In the genomic region with DNA sequence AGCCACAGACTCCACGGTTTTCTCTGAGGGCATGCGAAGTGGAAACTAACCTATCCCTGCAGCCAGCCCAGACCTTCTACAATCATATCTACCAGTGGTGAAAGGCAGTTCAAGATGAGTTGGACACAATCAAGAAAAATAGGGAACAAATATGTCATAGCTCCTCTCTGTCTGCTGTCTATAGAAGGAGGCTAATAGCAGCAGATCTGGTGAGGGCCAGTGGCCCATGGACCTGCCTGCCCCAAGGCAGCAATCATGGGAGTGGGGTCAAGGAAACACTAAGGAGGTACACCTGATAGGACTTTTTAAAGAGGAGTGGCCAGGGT, we compare ENCODE assay signal across 10 cellular contexts.
A peak's percentile ranks its signal among the peaks of the same experiment; 100 is the strongest.
DNase-seq lines count a peak whose midpoint lies in the region; TF ChIP-seq lines count a peak whose summit lies in the region.
"Had no signal": no experiment of that assay in that cellular context is flagged by ENCODE, and none has a peak within 500 bp of the region (broad histone marks: within the 10 kb centered on the region; RNA-seq: fewer than 3 reads in every experiment).

No MANE protein-coding gene starts in this region.

- no CpG with 5 or more reads among the region's 2 CpGs for WGBS in mesodermal cell (ENCODE audit: insufficient coverage in 2 of 2), 2 experiments
- 33 to 53% methylated on average over 2 of the region's 2 CpGs for WGBS in tibial nerve, 2 donors

- no peak overlapping the region for H3K4me3 ChIP-seq in mesodermal cell (ENCODE audit: extremely low read depth, insufficient read depth, low read length, poor library complexity, severe bottlenecking)
- H3K4me3 ChIP-seq in tibial nerve = no peak overlapping the region
- H3K4me3 ChIP-seq in foreskin fibroblast (ENCODE audit: low read depth in 1 of 2, low read length in 2 of 2) = no peak overlapping the region
- H3K4me3 ChIP-seq: pancreas had no signal

- DNase-seq in activated naive CD4-positive, alpha-beta T cell treated with anti-CD3 and anti-CD28 coated beads for 36 hours = no peak
- DNase-seq in activated naive CD4-positive, alpha-beta T cell treated with anti-CD3 and anti-CD28 coated beads, Interleukin-2, amount 50 U/mL, for 16 hours = no peak
- DNase-seq in tibial nerve (ENCODE audit: low spot score in 2 of 2) (no peak), amygdala (lab: John Stamatoyannopoulos, UW) (no peak), NCI-H1436 treated with DMSO at 0.1 percent for 48 hours (lab: John Stamatoyannopoulos, UW) (no peak), foreskin fibroblast (no peak)
- DNase-seq: pancreas had no signal

- TF ChIP-seq CTCF in tibial nerve (IDR thresholded peaks at IDR 0.05) (no peak), foreskin fibroblast (IDR thresholded peaks at IDR 0.05; ENCODE audit: low read depth, low read length) (no peak)

- no peaks in the 10 kb centered on the region for H3K27me3 ChIP-seq in tibial nerve
- H3K27me3 ChIP-seq: pancreas had no signal

- peaks cover 28% of the 10 kb centered on the region for H3K36me3 Mint-ChIP-seq in activated naive CD4-positive, alpha-beta T cell treated with anti-CD3 and anti-CD28 coated beads for 36 hours (ENCODE audit: low read depth)

- H3K4me1 ChIP-seq in mesodermal cell (ENCODE audit: control insufficient read depth, insufficient read depth, low read length, poor library complexity, severe bottlenecking) (peaks cover 40% of the 10 kb centered on the region), tibial nerve (peaks cover 0 to 39% (median 22%) of the 10 kb centered on the region in 4 donors)

- H3K9me3 Mint-ChIP-seq in activated naive CD4-positive, alpha-beta T cell treated with anti-CD3 and anti-CD28 coated beads for 36 hours = no peaks in the 10 kb centered on the region

- peak overlapping the region; percentile 76 for H3K4me3 Mint-ChIP-seq in activated naive CD4-positive, alpha-beta T cell treated with anti-CD3 and anti-CD28 coated beads for 36 hours

- H3K27me3 Mint-ChIP-seq in activated naive CD4-positive, alpha-beta T cell treated with anti-CD3 and anti-CD28 coated beads for 36 hours (ENCODE audit: low read depth) = no peaks in the 10 kb centered on the region

- H3K9me3 ChIP-seq in mesodermal cell (ENCODE audit: control insufficient read depth, low read length) (no peaks in the 10 kb centered on the region), tibial nerve (no peaks in the 10 kb centered on the region)
- H3K9me3 ChIP-seq: pancreas had no signal

- CTCF ChIA-PET in activated naive CD4-positive, alpha-beta T cell treated with anti-CD3 and anti-CD28 coated beads for 36 hours (lab: Charles Lee) = interaction anchor here (0.9 to 4.7 kb wide), 10 partner anchors 10 to 371 kb away, joined by 3 to 33 read pairs (median 4); no protein-coding TSS in a partner anchor

- H3K27ac ChIP-seq in angular gyrus (ENCODE audit: low read depth, low read length) (peak overlapping the region; percentile 56), mesodermal cell (ENCODE audit: low read depth, low read length, severe bottlenecking) (peak overlapping the region; percentile 60), tibial nerve (peak overlapping the region in 3 of 4 donors; percentile 47 to 78 (median 71))
- H3K27ac ChIP-seq: C4-2B had no signal

- TF ChIP-seq POLR2A in tibial nerve (IDR thresholded peaks at IDR 0.05) = no peak

- H3K27ac Mint-ChIP-seq in activated naive CD4-positive, alpha-beta T cell treated with anti-CD3 and anti-CD28 coated beads for 36 hours = peak overlapping the region; percentile 100

- intact Hi-C loops in activated naive CD4-positive, alpha-beta T cell treated with anti-CD3 and anti-CD28 coated beads for 36 hours (cut with micrococcal nuclease) = loop anchor here (5.0 kb wide), 1 partner anchor 531 kb away; no protein-coding TSS in a partner anchor

- H3K4me1 Mint-ChIP-seq in activated naive CD4-positive, alpha-beta T cell treated with anti-CD3 and anti-CD28 coated beads for 36 hours (ENCODE audit: low read depth) = peaks cover 84% of the 10 kb centered on the region

- TF ChIP-seq EP300 in tibial nerve (IDR thresholded peaks at IDR 0.05) = no peak

- no peaks in the 10 kb centered on the region for H3K36me3 ChIP-seq in mesodermal cell (ENCODE audit: control insufficient read depth, insufficient read depth, low read length)
- no peaks in the 10 kb centered on the region for H3K36me3 ChIP-seq in tibial nerve
- H3K36me3 ChIP-seq: pancreas had no signal
